1 cellular context compared by ENCODE assay signal in the genomic region with DNA sequence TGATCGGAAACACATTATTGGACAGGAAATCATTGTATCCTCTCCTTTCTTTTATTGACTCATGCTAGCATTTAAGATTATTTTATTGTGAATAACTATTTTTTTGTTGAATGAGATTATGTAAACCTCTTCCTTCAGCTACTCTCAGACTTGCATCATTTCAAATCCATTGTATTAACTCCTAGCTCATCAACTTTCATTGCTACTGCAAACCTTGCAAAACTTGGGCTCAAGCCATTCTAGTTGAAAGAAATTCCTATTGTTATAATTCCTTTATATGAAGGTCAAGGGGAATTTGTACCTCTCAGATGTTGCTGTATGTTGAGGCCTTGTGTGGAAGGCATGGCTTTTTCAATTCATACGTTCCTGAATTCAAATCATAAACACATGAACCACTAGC.
TF ChIP-seq lines count a peak whose summit lies in the region.

No MANE protein-coding gene starts in this region.

TF ChIP-seq in endothelial cell of umbilical vein, 7 proteins besides CTCF, POLR2A, EP300 and RAD21 (continued from another document):
- TF ChIP-seq EZH2 (IDR thresholded peaks at IDR 0.05; ENCODE audit: borderline replicate concordance, low read depth, low read length, severe bottlenecking) (no peak), POLR2AphosphoS5 (IDR thresholded peaks at IDR 0.05; ENCODE audit: insufficient read depth, low read depth, low read length) (no peak), MAX (IDR thresholded peaks at IDR 0.05; ENCODE audit: insufficient read depth, insufficient read length) (no peak)
